ENCODE assay signal across 8 cellular contexts in genomic region chr15:86743283-86743903, GRCh38.
DNase-seq lines count a peak whose midpoint lies in the region; ATAC-seq and TF ChIP-seq lines count a peak whose summit lies in the region.

No MANE protein-coding gene starts in this region.

- intact Hi-C loops in HCT116 (cut with micrococcal nuclease) = no loop called here
- intact Hi-C loops in mammary epithelial cell (cut with micrococcal nuclease) = loop anchor here (1.0 to 5.0 kb wide), 4 partner anchors 119 to 891 kb away; no protein-coding TSS in a partner anchor

- H3K9me3 Mint-ChIP-seq in T-helper 2 cell treated with Interferon-gamma antibody and Interleukin-4, amounts not matched to agents 5 μg/mL and 100 μg/mL, for 36 hours = peaks cover 3% of the 10 kb centered on the region
- H3K9me3 Mint-ChIP-seq in nephron progenitor cell = peaks cover 6% of the 10 kb centered on the region

- ATAC-seq in HCT116 = no peak
- no peak for ATAC-seq in HG03039 (IDR thresholded peaks at IDR 0.05; ENCODE audit: unreplicated experiment)

- dilution Hi-C loops in mammary epithelial cell (cut with HindIII; ENCODE audit: low sequenced_read_pairs) = no loop called here

- H3K27me3 Mint-ChIP-seq in T-helper 2 cell treated with Interferon-gamma antibody and Interleukin-4, amounts not matched to agents 5 μg/mL and 100 μg/mL, for 36 hours (ENCODE audit: low read depth) = no peaks in the 10 kb centered on the region
- H3K27me3 Mint-ChIP-seq in nephron progenitor cell (ENCODE audit: low read depth, poor library complexity) = no peaks in the 10 kb centered on the region

- H3K9me3 ChIP-seq in HCT116 (ENCODE audit: control insufficient read depth in 1 of 2, insufficient read depth in 1 of 2, low read depth in 1 of 2, low read length in 2 of 2) (peaks cover 16 to 25% of the 10 kb centered on the region in 2 experiments; a peak in 3 of 4 replicates), mammary epithelial cell (replicated peaks; ENCODE audit: insufficient read depth, low read length) (no peaks in the 10 kb centered on the region)

- H2AFZ ChIP-seq in HCT116 (ENCODE audit: low read depth, low read length, poor library complexity, severe bottlenecking) (no peak overlapping the region), mammary epithelial cell (ENCODE audit: low read depth, low read length) (no peak overlapping the region)

- no peaks in the 10 kb centered on the region for H3K9me2 ChIP-seq in HCT116 (ENCODE audit: insufficient read depth)

- no peaks in the 10 kb centered on the region for H3K27me3 ChIP-seq in HCT116 (ENCODE audit: insufficient read depth, low read length)
- H3K27me3 ChIP-seq in mammary epithelial cell (ENCODE audit: insufficient read depth, low read length) = no peaks in the 10 kb centered on the region

- H3K36me3 ChIP-seq in HCT116 (ENCODE audit: control insufficient read depth in 1 of 2, insufficient read depth in 2 of 2, low read length in 2 of 2) (no peaks in the 10 kb centered on the region), mammary epithelial cell (ENCODE audit: insufficient read depth, low read length) (no peaks in the 10 kb centered on the region)

- no peaks in the 10 kb centered on the region for H3K4me1 ChIP-seq in HCT116 (ENCODE audit: control insufficient read depth in 1 of 2, insufficient read depth in 2 of 2, low read length in 2 of 2)
- no peaks in the 10 kb centered on the region for H3K4me1 ChIP-seq in mammary epithelial cell (ENCODE audit: insufficient read depth, low read length)

- 55% methylated on average over 6 of the region's 6 CpGs for WGBS in mammary epithelial cell (ENCODE audit: low coverage, missing lambda C conversion rate)

- in situ Hi-C loops in mammary epithelial cell (cut with MboI; ENCODE audit: low sequenced_read_pairs in 2 of 2) = loop anchor here (5.0 to 10.0 kb wide), 3 partner anchors 119 to 889 kb away; no protein-coding TSS in a partner anchor

- H3K27ac Mint-ChIP-seq in T-helper 2 cell treated with Interferon-gamma antibody and Interleukin-4, amounts not matched to agents 5 μg/mL and 100 μg/mL, for 36 hours = no peak overlapping the region
- no peak overlapping the region for H3K27ac Mint-ChIP-seq in nephron progenitor cell

- BruUV-seq in HCT116 (replicated peaks; lab: Mats Ljungman, UMichigan) (no TSS peak), mammary epithelial cell (replicated peaks; lab: Mats Ljungman, UMichigan) (no TSS peak)

- no peak overlapping the region for H3K4me3 Mint-ChIP-seq in T-helper 2 cell treated with Interferon-gamma antibody and Interleukin-4, amounts not matched to agents 5 μg/mL and 100 μg/mL, for 36 hours
- H3K4me3 Mint-ChIP-seq in nephron progenitor cell = no peak overlapping the region

- no peaks in the 10 kb centered on the region for H3K79me2 ChIP-seq in HCT116 (ENCODE audit: insufficient read depth, low read length)
- H3K79me2 ChIP-seq in mammary epithelial cell (ENCODE audit: insufficient read depth, low read length) = no peaks in the 10 kb centered on the region

- H3K4me1 Mint-ChIP-seq in T-helper 2 cell treated with Interferon-gamma antibody and Interleukin-4, amounts not matched to agents 5 μg/mL and 100 μg/mL, for 36 hours (ENCODE audit: low read depth) = peaks cover 2% of the 10 kb centered on the region
- H3K4me1 Mint-ChIP-seq in nephron progenitor cell = peaks cover 39% of the 10 kb centered on the region

- DNase-seq in HCT116 (ENCODE audit: low read depth, low spot score) = no peak
- DNase-seq in T-helper 2 cell treated with Interferon-gamma antibody and Interleukin-4, amounts not matched to agents 5 μg/mL and 100 μg/mL, for 36 hours (ENCODE audit: low spot score) = peak; percentile 44
- peak; percentile 43 for DNase-seq in mammary epithelial cell
- peak; percentile 62 for DNase-seq in nephron progenitor cell
- no peak for DNase-seq in NCI-H2081 treated with DMSO at 0.1 percent for 48 hours (lab: John Stamatoyannopoulos, UW)
- DNase-seq in 8988T = no peak

- H3K27ac ChIP-seq in 22Rv1 (no peak overlapping the region), HCT116 (ENCODE audit: low read depth, low read length) (no peak overlapping the region), mammary epithelial cell (ENCODE audit: insufficient read depth, low read depth, low read length) (no peak overlapping the region)

- peaks cover 2% of the 10 kb centered on the region for H3K36me3 Mint-ChIP-seq in T-helper 2 cell treated with Interferon-gamma antibody and Interleukin-4, amounts not matched to agents 5 μg/mL and 100 μg/mL, for 36 hours (ENCODE audit: low read depth)
- no peaks in the 10 kb centered on the region for H3K36me3 Mint-ChIP-seq in nephron progenitor cell (ENCODE audit: low read depth)

- POLR2A ChIA-PET in HCT116 (lab: Charles Lee) = no interaction called here

- no peaks in the 10 kb centered on the region for H4K20me1 ChIP-seq in HCT116 (ENCODE audit: insufficient read depth)
- no peaks in the 10 kb centered on the region for H4K20me1 ChIP-seq in mammary epithelial cell (ENCODE audit: insufficient read depth, low read length)

- H3K4me2 ChIP-seq in HCT116 (ENCODE audit: low read length) = no peak overlapping the region
- H3K4me2 ChIP-seq in mammary epithelial cell (ENCODE audit: insufficient read depth, low read depth, low read length) = no peak overlapping the region

- RAD21 ChIA-PET in HCT116 (lab: Charles Lee; ENCODE audit: low non-redundant PET in 1 of 2, low total read pairs in 2 of 2, uncharacterized antibody in 2 of 2, unreplicated experiment in 2 of 2) = no interaction called here

- H3K4me3 ChIP-seq in HCT116 (replicated peaks in 1 of 2; ENCODE audit: low read depth in 1 of 2, low read length in 2 of 2) (no peak overlapping the region), mammary epithelial cell (replicated peaks in 1 of 3; ENCODE audit: insufficient read depth in 1 of 3, low read depth in 2 of 3, low read length in 3 of 3) (no peak overlapping the region)

- no peak overlapping the region for H3K9ac ChIP-seq in HCT116 (ENCODE audit: low read length)
- H3K9ac ChIP-seq in mammary epithelial cell (ENCODE audit: insufficient read depth, low read length) = no peak overlapping the region

- TF ChIP-seq CTCF in 22Rv1 (IDR thresholded peaks at IDR 0.05) (peak; percentile 91), HCT116 (IDR thresholded peaks at IDR 0.05 in 2 of 3, conservative IDR thresholded peaks at IDR 0.05 in 1 of 3; ENCODE audit: borderline replicate concordance in 1 of 3, insufficient read depth in 1 of 3, low read depth in 2 of 3, low read length in 2 of 3) (peak in 2 of 3 experiments; percentile 3 to 30; a peak in 1 of 6 replicates), mammary epithelial cell (conservative IDR thresholded peaks at IDR 0.05 in 1 of 2, IDR thresholded peaks at IDR 0.05 in 1 of 2; ENCODE audit: extremely low read depth in 1 of 2, insufficient read depth in 1 of 2, low read depth in 1 of 2, low read length in 2 of 2) (peak; percentile 92 to 98), nephron progenitor cell (IDR thresholded peaks at IDR 0.05) (peak; percentile 80)

- TF ChIP-seq RAD21 in HCT116 (IDR thresholded peaks at IDR 0.05; ENCODE audit: low read depth) = 0 out of 2 replicates have a peak, but pooled peaks have one; percentile 6

- CTCF ChIA-PET in HCT116 (lab: Charles Lee) (no interaction called here), mammary epithelial cell (lab: Charles Lee; ENCODE audit: low non-redundant PET) (interaction anchor here (0.6 to 1.2 kb wide), 2 partner anchors 166 to 510 kb away, joined by 3 to 5 read pairs; no protein-coding TSS in a partner anchor)

- no peak for TF ChIP-seq POLR2A in HCT116 (IDR thresholded peaks at IDR 0.05; ENCODE audit: borderline replicate concordance, extremely low read depth, insufficient read depth, insufficient read length)

TF ChIP-seq in HCT116, 20 proteins besides CTCF, POLR2A, EP300 and RAD21 (continues in another document):
- no peak for TF ChIP-seq ZFX (IDR thresholded peaks at IDR 0.05)
- no peak for TF ChIP-seq ELF1 (IDR thresholded peaks at IDR 0.05; ENCODE audit: borderline replicate concordance, low read depth)
- TF ChIP-seq YY1 (IDR thresholded peaks at IDR 0.05; ENCODE audit: extremely low read depth, insufficient replicate concordance, low read depth, low read length) = no peak
- TF ChIP-seq EZH2phosphoT487 (IDR thresholded peaks at IDR 0.05; ENCODE audit: borderline replicate concordance) = no peak
- no peak for TF ChIP-seq EGR1 (IDR thresholded peaks at IDR 0.05; ENCODE audit: low read depth)
- no peak for TF ChIP-seq SP1 (IDR thresholded peaks at IDR 0.05; ENCODE audit: low read depth)
- no peak for TF ChIP-seq EZH2 (IDR thresholded peaks at IDR 0.05)
- TF ChIP-seq CEBPB (IDR thresholded peaks at IDR 0.05; ENCODE audit: low read depth) = no peak
- TF ChIP-seq REST (IDR thresholded peaks at IDR 0.05; ENCODE audit: low read depth) = no peak
- TF ChIP-seq TCF7L2 (IDR thresholded peaks at IDR 0.05; ENCODE audit: borderline replicate concordance, extremely low read depth, insufficient read depth, insufficient read length) = no peak
- no peak for TF ChIP-seq MAX (IDR thresholded peaks at IDR 0.05)
- no peak for TF ChIP-seq JUND (IDR thresholded peaks at IDR 0.05)

Comparison
In these comparisons a context has a peak if more than half of its experiments do, and no peak if none do; other contexts are left out.
1. CTCF ChIP-seq: peak in every context shown above with its lines; median percentile 95 in mammary epithelial cell; 91 in 22Rv1; 80 in nephron progenitor cell; 16 in HCT116.
2. DNase-seq: peak in T-helper 2 cell treated with Interferon-gamma antibody and Interleukin-4, amounts not matched to agents 5 μg/mL and 100 μg/mL, for 36 hours (single experiment), mammary epithelial cell (single experiment) and nephron progenitor cell (single experiment); none in HCT116 (single experiment), NCI-H2081 treated with DMSO at 0.1 percent for 48 hours (single experiment) and 8988T (single experiment).